Comparison of ENCODE assay signal across 23 cellular contexts in the genomic region with DNA sequence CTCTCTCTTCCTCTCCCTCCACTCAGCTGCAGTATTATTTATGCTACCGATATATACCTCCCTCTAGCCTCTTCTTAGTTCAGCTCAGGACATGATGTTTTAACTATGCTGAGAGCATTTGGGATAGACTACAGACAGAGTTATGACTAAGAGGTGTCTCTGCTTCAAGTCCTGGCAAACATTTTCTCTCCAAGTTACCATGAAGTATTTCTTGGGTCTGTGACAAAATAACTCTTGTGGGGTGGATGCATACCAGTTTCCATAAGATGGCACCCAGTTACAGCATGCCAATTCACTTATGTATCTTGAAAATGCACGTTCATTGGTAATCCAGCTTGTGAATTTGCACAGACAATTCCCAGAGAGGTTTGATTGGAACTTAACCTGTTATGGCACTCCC.
DNase-seq lines count a peak whose midpoint lies in the region; ATAC-seq and FAIRE-seq lines count a peak whose summit lies in the region.
"Had no signal": no experiment of that assay in that cellular context is flagged by ENCODE, and none has a peak within 500 bp of the region (broad histone marks: within the 10 kb centered on the region; RNA-seq: fewer than 3 reads in every experiment).

No MANE protein-coding gene starts in this region.

- peaks cover 0 to 4% of the 10 kb centered on the region in 2 donors for H3K9me3 Mint-ChIP-seq in activated naive CD4-positive, alpha-beta T cell treated with anti-CD3 and anti-CD28 coated beads, Interleukin-2, amount 50 U/mL, for 72 hours
- peaks cover 5% of the 10 kb centered on the region for H3K9me3 Mint-ChIP-seq in activated CD8-positive, alpha-beta T cell treated with anti-CD3 and anti-CD28 coated beads, Interleukin-2, amount 10 ng/mL, durations not matched to agents 7 days and 5 days (ENCODE audit: insufficient read depth)
- H3K9me3 Mint-ChIP-seq: activated CD4-positive, alpha-beta memory T cell treated with anti-CD3 and anti-CD28 coated beads, Interleukin-2, amount 10 ng/mL, durations not matched to agents 7 days and 5 days; T-helper 2 cell treated with Interferon-gamma antibody and Interleukin-4, amounts not matched to agents 5 μg/mL and 100 μg/mL, for 36 hours had no signal

- H3K27ac ChIP-seq in GM23248 (peak overlapping the region; percentile 51), trophoblast cell (ENCODE audit: low read depth, low read length) (no peak overlapping the region)
- H3K27ac ChIP-seq: BLaER1 treated with 17β-estradiol and CSF1 and Interleukin-3, amounts not matched to agents 10 nM and 100 nM; HL-60; PC-9; SK-N-MC had no signal

- POLR2A ChIA-PET in activated CD8-positive, alpha-beta T cell treated with anti-CD3 and anti-CD28 coated beads, Interleukin-2, amount 10 ng/mL, durations not matched to agents 7 days and 5 days (lab: Charles Lee): no interaction called here

- H3K27ac Mint-ChIP-seq in activated naive CD4-positive, alpha-beta T cell treated with anti-CD3 and anti-CD28 coated beads, Interleukin-2, amount 50 U/mL, for 72 hours: no peak overlapping the region
- H3K27ac Mint-ChIP-seq in activated CD8-positive, alpha-beta T cell treated with anti-CD3 and anti-CD28 coated beads, Interleukin-2, amount 10 ng/mL, durations not matched to agents 7 days and 5 days: no peak overlapping the region
- H3K27ac Mint-ChIP-seq: activated CD4-positive, alpha-beta memory T cell treated with anti-CD3 and anti-CD28 coated beads, Interleukin-2, amount 10 ng/mL, durations not matched to agents 7 days and 5 days; memory B cell; T-helper 2 cell treated with Interferon-gamma antibody and Interleukin-4, amounts not matched to agents 5 μg/mL and 100 μg/mL, for 36 hours had no signal

- CTCF ChIA-PET in activated CD8-positive, alpha-beta T cell treated with anti-CD3 and anti-CD28 coated beads, Interleukin-2, amount 10 ng/mL, durations not matched to agents 7 days and 5 days (lab: Charles Lee): no interaction called here

- H3K4ac ChIP-seq in trophoblast cell (ENCODE audit: low read depth, low read length): no peak overlapping the region

- H4K8ac ChIP-seq in trophoblast cell (ENCODE audit: low read depth, low read length): no peak overlapping the region

- no peak overlapping the region for H2BK120ac ChIP-seq in trophoblast cell (ENCODE audit: insufficient read depth, low read length, poor library complexity)

- FAIRE-seq in HTR-8/SVneo (lab: Jason Lieb, UNC): no peak
- FAIRE-seq: frontal cortex, urothelium cell line had no signal

- H4K91ac ChIP-seq in trophoblast cell (ENCODE audit: low read depth, low read length): no peak overlapping the region

- ATAC-seq in SK-N-SH treated with all-trans-retinoic acid at 6 μM for 48 hours (peak; percentile 98), esophagus mucosa (peak; percentile 94)
- no peak for ATAC-seq in activated naive CD4-positive, alpha-beta T cell treated with anti-CD3 and anti-CD28 coated beads, Interleukin-2, amount 50 U/mL, for 72 hours
- ATAC-seq in activated CD8-positive, alpha-beta T cell treated with anti-CD3 and anti-CD28 coated beads, Interleukin-2, amount 10 ng/mL, durations not matched to agents 7 days and 5 days: no peak

- peaks cover 17% of the 10 kb centered on the region for H3K4me1 ChIP-seq in GM23248 (ENCODE audit: insufficient read depth)
- no peaks in the 10 kb centered on the region for H3K4me1 ChIP-seq in trophoblast cell (ENCODE audit: control insufficient read depth in 1 of 2, insufficient read depth in 2 of 2, low read length in 2 of 2)
- H3K4me1 ChIP-seq: BLaER1 treated with 17β-estradiol and CSF1 and Interleukin-3, amounts not matched to agents 10 nM and 100 nM had no signal

- H4K20me1 ChIP-seq in GM23248 (ENCODE audit: insufficient read depth): no peaks in the 10 kb centered on the region
- H4K20me1 ChIP-seq: BLaER1 treated with 17β-estradiol and CSF1 and Interleukin-3, amounts not matched to agents 10 nM and 100 nM had no signal

- H2AK5ac ChIP-seq in trophoblast cell (ENCODE audit: low read length): no peak overlapping the region

- H3K14ac ChIP-seq in trophoblast cell (ENCODE audit: low read length): no peak overlapping the region

- no peaks in the 10 kb centered on the region for H3K9me2 ChIP-seq in GM23248 (ENCODE audit: insufficient read depth)

- no peaks in the 10 kb centered on the region for H3K36me3 Mint-ChIP-seq in activated naive CD4-positive, alpha-beta T cell treated with anti-CD3 and anti-CD28 coated beads, Interleukin-2, amount 50 U/mL, for 72 hours
- no peaks in the 10 kb centered on the region for H3K36me3 Mint-ChIP-seq in activated CD8-positive, alpha-beta T cell treated with anti-CD3 and anti-CD28 coated beads, Interleukin-2, amount 10 ng/mL, durations not matched to agents 7 days and 5 days (ENCODE audit: low read depth)
- H3K36me3 Mint-ChIP-seq: memory B cell had no signal

- no peaks in the 10 kb centered on the region for H3K79me1 ChIP-seq in trophoblast cell (ENCODE audit: low read length)

- H3K4me1 Mint-ChIP-seq in activated CD8-positive, alpha-beta T cell treated with anti-CD3 and anti-CD28 coated beads, Interleukin-2, amount 10 ng/mL, durations not matched to agents 7 days and 5 days (ENCODE audit: low read depth): no peaks in the 10 kb centered on the region
- H3K4me1 Mint-ChIP-seq: activated CD4-positive, alpha-beta memory T cell treated with anti-CD3 and anti-CD28 coated beads, Interleukin-2, amount 10 ng/mL, durations not matched to agents 7 days and 5 days; memory B cell had no signal

- H3K4me2 ChIP-seq in GM23248 (ENCODE audit: unreplicated experiment): peak overlapping the region; percentile 39
- no peak overlapping the region for H3K4me2 ChIP-seq in trophoblast cell (ENCODE audit: low read length)
- H3K4me2 ChIP-seq: BLaER1 treated with 17β-estradiol and CSF1 and Interleukin-3, amounts not matched to agents 10 nM and 100 nM; PC-9 had no signal

- no peak overlapping the region for H3K9ac ChIP-seq in GM23248
- H3K9ac ChIP-seq in trophoblast cell (ENCODE audit: low read length): no peak overlapping the region
- H3K9ac ChIP-seq: BLaER1 treated with 17β-estradiol and CSF1 and Interleukin-3, amounts not matched to agents 10 nM and 100 nM had no signal

- H3K4me3 ChIP-seq in GM23248 (no peak overlapping the region), skeletal muscle cell (ENCODE audit: low read depth, low read length) (no peak overlapping the region), trophoblast cell (ENCODE audit: low read depth, low read length) (no peak overlapping the region)
- H3K4me3 ChIP-seq: BLaER1 treated with 17β-estradiol and CSF1 and Interleukin-3, amounts not matched to agents 10 nM and 100 nM; PC-9; SK-N-MC had no signal

- no peak overlapping the region for H2BK5ac ChIP-seq in trophoblast cell (ENCODE audit: low read depth, low read length, poor library complexity)

- peaks cover 11% of the 10 kb centered on the region; the same call in 1 of the 2 replicates for H3F3A ChIP-seq in GM23248 (ENCODE audit: insufficient read depth)

- H3K36me3 ChIP-seq in GM23248 (ENCODE audit: low read depth) (no peaks in the 10 kb centered on the region; the same call in 1 of the 2 replicates), trophoblast cell (ENCODE audit: control insufficient read depth in 1 of 2, insufficient read depth in 2 of 2, low read length in 2 of 2) (no peaks in the 10 kb centered on the region)
- H3K36me3 ChIP-seq: BLaER1 treated with 17β-estradiol and CSF1 and Interleukin-3, amounts not matched to agents 10 nM and 100 nM had no signal

- no peak overlapping the region for H3K23ac ChIP-seq in trophoblast cell (ENCODE audit: low read length)

- H2BK12ac ChIP-seq in trophoblast cell (ENCODE audit: low read length): no peak overlapping the region

- H4K12ac ChIP-seq in trophoblast cell (ENCODE audit: low read depth, low read length): no peak overlapping the region

- H3K27me3 Mint-ChIP-seq in activated CD8-positive, alpha-beta T cell treated with anti-CD3 and anti-CD28 coated beads, Interleukin-2, amount 10 ng/mL, durations not matched to agents 7 days and 5 days (ENCODE audit: low read depth): no peaks in the 10 kb centered on the region
- H3K27me3 Mint-ChIP-seq: activated CD4-positive, alpha-beta memory T cell treated with anti-CD3 and anti-CD28 coated beads, Interleukin-2, amount 10 ng/mL, durations not matched to agents 7 days and 5 days; memory B cell had no signal

- no peaks in the 10 kb centered on the region for H3K9me3 ChIP-seq in GM23248 (ENCODE audit: low read depth)
- no peaks in the 10 kb centered on the region for H3K9me3 ChIP-seq in trophoblast cell (ENCODE audit: insufficient read depth, low read depth, low read length)

- H2AFZ ChIP-seq in GM23248: no peak overlapping the region
- no peak overlapping the region for H2AFZ ChIP-seq in trophoblast cell (ENCODE audit: insufficient read depth, low read length, poor library complexity)
- H2AFZ ChIP-seq: PC-9 had no signal

- H3K79me2 ChIP-seq in GM23248 (ENCODE audit: insufficient read depth) (no peaks in the 10 kb centered on the region), trophoblast cell (ENCODE audit: control insufficient read depth, insufficient read depth, low read length, poor library complexity) (no peaks in the 10 kb centered on the region)

- no peak overlapping the region for H3K18ac ChIP-seq in trophoblast cell (ENCODE audit: low read length)

- H3K4me3 Mint-ChIP-seq in activated CD8-positive, alpha-beta T cell treated with anti-CD3 and anti-CD28 coated beads, Interleukin-2, amount 10 ng/mL, durations not matched to agents 7 days and 5 days: no peak overlapping the region
- H3K4me3 Mint-ChIP-seq: activated CD4-positive, alpha-beta memory T cell treated with anti-CD3 and anti-CD28 coated beads, Interleukin-2, amount 10 ng/mL, durations not matched to agents 7 days and 5 days; memory B cell; T-helper 2 cell treated with Interferon-gamma antibody and Interleukin-4, amounts not matched to agents 5 μg/mL and 100 μg/mL, for 36 hours had no signal

- peak; percentile 91 for DNase-seq in GM23248
- DNase-seq in skeletal muscle cell (ENCODE audit: low read depth): peak; percentile 22
- DNase-seq in activated naive CD4-positive, alpha-beta T cell treated with anti-CD3 and anti-CD28 coated beads, Interleukin-2, amount 50 U/mL, for 72 hours (ENCODE audit: low spot score in 2 of 2): no peak
- DNase-seq in trophoblast cell: no peak
- DNase-seq in activated CD8-positive, alpha-beta T cell treated with anti-CD3 and anti-CD28 coated beads, Interleukin-2, amount 10 ng/mL, durations not matched to agents 7 days and 5 days: no peak
- DNase-seq in HTR-8/SVneo (ENCODE audit: insufficient read length, low spot score): no peak
- DNase-seq: activated CD4-positive, alpha-beta memory T cell treated with anti-CD3 and anti-CD28 coated beads, Interleukin-2, amount 10 ng/mL, durations not matched to agents 7 days and 5 days; activated CD4-positive, CD25-positive, alpha-beta regulatory T cell; anterior cingulate cortex; NCI-H187; NCI-H345; PC-9; stimulated activated CD4-positive, alpha-beta T cell treated with anti-CD3 and anti-CD28 coated beads, Interleukin-12 subunit alpha, Interleukin-12 subunit beta, amount 100 ng/mL, for 4 hours; substantia nigra had no signal

- WGBS in GM23248 (ENCODE audit: low coverage in 1 of 2, low lambda C conversion rate in 2 of 2, missing lambda C conversion rate in 2 of 2), 2 experiments: 40 to 41% methylated on average over 2 of the region's 2 CpGs
- WGBS in trophoblast cell (ENCODE audit: extremely low coverage, insufficient coverage, insufficient read length): no CpG with 5 or more reads among the region's 2 CpGs

- H3K27me3 ChIP-seq in GM23248 (replicated peaks; ENCODE audit: insufficient read depth) (no peaks in the 10 kb centered on the region), trophoblast cell (ENCODE audit: insufficient read depth, low read length) (no peaks in the 10 kb centered on the region)
- H3K27me3 ChIP-seq: BLaER1 treated with 17β-estradiol and CSF1 and Interleukin-3, amounts not matched to agents 10 nM and 100 nM had no signal

- in situ Hi-C loops in GM23248 (cut with MboI): no loop called here

Comparison
In these comparisons a context has a peak if more than half of its experiments do, and no peak if none do; other contexts are left out.
1. DNase-seq: peak in GM23248 (single experiment) and skeletal muscle cell (single experiment); none in activated naive CD4-positive, alpha-beta T cell treated with anti-CD3 and anti-CD28 coated beads, Interleukin-2, amount 50 U/mL, for 72 hours (0 of 2), trophoblast cell (0 of 2), activated CD8-positive, alpha-beta T cell treated with anti-CD3 and anti-CD28 coated beads, Interleukin-2, amount 10 ng/mL, durations not matched to agents 7 days and 5 days (single experiment) and HTR-8/SVneo (single experiment).
2. ATAC-seq: peak in SK-N-SH treated with all-trans-retinoic acid at 6 μM for 48 hours (single experiment) and esophagus mucosa (single experiment); none in activated naive CD4-positive, alpha-beta T cell treated with anti-CD3 and anti-CD28 coated beads, Interleukin-2, amount 50 U/mL, for 72 hours (0 of 2) and activated CD8-positive, alpha-beta T cell treated with anti-CD3 and anti-CD28 coated beads, Interleukin-2, amount 10 ng/mL, durations not matched to agents 7 days and 5 days (single experiment).